8 cellular contexts compared by ENCODE assay signal in genomic region chr3:143970773-143971366, GRCh38. TPM values are rescaled to one million over a fixed set of nuclear protein-coding genes. Genes with fewer than 3 reads are reported as not detected.
DNase-seq lines count a peak whose midpoint lies in the region; ATAC-seq and TF ChIP-seq lines count a peak whose summit lies in the region.

No MANE protein-coding gene starts in this region.

- ATAC-seq in HG02885 (IDR thresholded peaks at IDR 0.05; ENCODE audit: poor library complexity, unreplicated experiment) (peak; percentile 26), mucosa of descending colon (peak; percentile 1)

- H3K4me1 ChIP-seq in endocrine pancreas (ENCODE audit: control insufficient read depth, insufficient read depth, low read length) (peaks cover 7% of the 10 kb centered on the region), mucosa of descending colon (ENCODE audit: low read depth) (peaks cover 10% of the 10 kb centered on the region)

- intact Hi-C loops in mucosa of descending colon (cut with DNase I, micrococcal nuclease) = no loop called here

- TF ChIP-seq CTCF in mucosa of descending colon (IDR thresholded peaks at IDR 0.05) = no peak

- H3K9ac ChIP-seq in endocrine pancreas (ENCODE audit: control insufficient read depth, insufficient read depth, low read length) = peak overlapping the region; percentile 92

- H3K36me3 ChIP-seq in endocrine pancreas (ENCODE audit: control insufficient read depth, insufficient read depth, low read length) (no peaks in the 10 kb centered on the region), mucosa of descending colon (ENCODE audit: low read depth) (no peaks in the 10 kb centered on the region)

- no peaks in the 10 kb centered on the region for H3K27me3 ChIP-seq in endocrine pancreas (ENCODE audit: control insufficient read depth, insufficient read depth, low read length)

- DNase-seq in NCI-H2171 (lab: John Stamatoyannopoulos, UW) (peak; percentile 53), NCI-H2171 treated with DMSO at 0.1 percent for 48 hours (lab: John Stamatoyannopoulos, UW) (no peak), NCI-H345 treated with DMSO at 0.1 percent for 48 hours (lab: John Stamatoyannopoulos, UW; ENCODE audit: unreplicated experiment) (peak; percentile 37), mucosa of descending colon (peak; percentile 55 to 77 (median 74))
- peak; percentile 7 for DNase-seq in activated CD8-positive, alpha-beta memory T cell treated with anti-CD3 and anti-CD28 coated beads, Interleukin-2, amount 50 U/mL, for 24 hours (ENCODE audit: extremely low read depth)
- DNase-seq in stimulated activated CD8-positive, alpha-beta memory T cell treated with anti-CD3 and anti-CD28 coated beads, Interleukin-7, amount 100 ng/mL, for 1 hour (ENCODE audit: low read depth in 2 of 2) = peak; percentile 15 to 22

- no peaks in the 10 kb centered on the region for H3K9me3 ChIP-seq in endocrine pancreas (ENCODE audit: control insufficient read depth, low read length)
- H3K9me3 ChIP-seq in mucosa of descending colon = no peaks in the 10 kb centered on the region

- H3K4me3 ChIP-seq in endocrine pancreas (ENCODE audit: control insufficient read depth, insufficient read depth, low read length) = peak overlapping the region; percentile 78
- peak overlapping the region; percentile 52 for H3K4me3 ChIP-seq in mucosa of descending colon

RNA-seq across cellular contexts. Expression of gene DIPK2A, which starts 0.8 kb away (rescaled TPM):
- 10 to 100 TPM; 14.2 to 30.1 (median 14.7) TPM for total RNA-seq in mucosa of descending colon
